Comparison of ENCODE assay signal across 8 cellular contexts in genomic region chr22:20238567-20239062, GRCh38. TPM values are rescaled to one million over a fixed set of nuclear protein-coding genes. Genes with fewer than 3 reads are reported as not detected.
DNase-seq lines count a peak whose midpoint lies in the region; ATAC-seq, FAIRE-seq and TF ChIP-seq lines count a peak whose summit lies in the region.

No MANE protein-coding gene starts in this region.

- H3K4me1 ChIP-seq in cardiac muscle cell (ENCODE audit: low read depth): peaks cover 13% of the 10 kb centered on the region

- TF ChIP-seq POLR2A in H54 (IDR thresholded peaks at IDR 0.05; ENCODE audit: low read depth, low read length): no peak

- H3K27me3 ChIP-seq in cardiac muscle cell: no peaks in the 10 kb centered on the region

- no peaks in the 10 kb centered on the region for H3K9me3 Mint-ChIP-seq in activated T-helper 17 cell treated with anti-CD3 and anti-CD28 coated beads, Interleukin-2, amount 50 U/mL, for 72 hours

- H3K36me3 Mint-ChIP-seq in activated T-helper 17 cell treated with anti-CD3 and anti-CD28 coated beads, Interleukin-2, amount 50 U/mL, for 72 hours (ENCODE audit: low read depth): no peaks in the 10 kb centered on the region

- peak; percentile 71 for ATAC-seq in activated T-helper 17 cell treated with anti-CD3 and anti-CD28 coated beads, Interleukin-2, amount 50 U/mL, for 72 hours (replicated peaks)

- no peak for FAIRE-seq in H54 (lab: Jason Lieb, UNC)

- H3K9me3 ChIP-seq in cardiac muscle cell (ENCODE audit: low read depth): no peaks in the 10 kb centered on the region

- H3K4me3 Mint-ChIP-seq in activated T-helper 17 cell treated with anti-CD3 and anti-CD28 coated beads, Interleukin-2, amount 50 U/mL, for 72 hours: peak overlapping the region; percentile 4

- peaks cover 8% of the 10 kb centered on the region for H3K4me1 Mint-ChIP-seq in activated T-helper 17 cell treated with anti-CD3 and anti-CD28 coated beads, Interleukin-2, amount 50 U/mL, for 72 hours

- H3K27me3 Mint-ChIP-seq in activated T-helper 17 cell treated with anti-CD3 and anti-CD28 coated beads, Interleukin-2, amount 50 U/mL, for 72 hours: no peaks in the 10 kb centered on the region

- no peak overlapping the region for H3K27ac ChIP-seq in cardiac muscle cell

- no peak overlapping the region for H3K4me3 ChIP-seq in cardiac muscle cell

- no peak overlapping the region for H3K27ac Mint-ChIP-seq in activated T-helper 17 cell treated with anti-CD3 and anti-CD28 coated beads, Interleukin-2, amount 50 U/mL, for 72 hours

- TF ChIP-seq CTCF in cardiac muscle cell (IDR thresholded peaks at IDR 0.05; ENCODE audit: low read depth, low read length): peak; percentile 39

- H3K36me3 ChIP-seq in cardiac muscle cell: no peaks in the 10 kb centered on the region

- DNase-seq in DMS 273 (lab: John Stamatoyannopoulos, UW; ENCODE audit: unreplicated experiment): peak; percentile 87
- DNase-seq in H54 (ENCODE audit: insufficient read length, low spot score): peak; percentile 40
- DNase-seq in NCI-H82 treated with DMSO at 0.1 percent for 48 hours (lab: John Stamatoyannopoulos, UW; ENCODE audit: unreplicated experiment): peak; percentile 46
- peak in 1 of 2 donors; percentile 67 for DNase-seq in cardiac muscle cell (ENCODE audit: low read depth in 1 of 2, low spot score in 1 of 2)
- peak; percentile 73 for DNase-seq in stimulated activated CD4-positive, alpha-beta T cell treated with anti-CD3 and anti-CD28 coated beads, Interleukin-15, amount 100 ng/mL, for 24 hours
- DNase-seq in amniotic stem cell (lab: John Stamatoyannopoulos, UW): no peak
- no peak for DNase-seq in medulla oblongata (ENCODE audit: extremely low spot score)

RNA-seq across cellular contexts. Expression of gene RTN4R, which starts 29.5 kb away (rescaled TPM):
- total RNA-seq in activated T-helper 17 cell treated with anti-CD3 and anti-CD28 coated beads, Interleukin-2, amount 50 U/mL, for 72 hours: 1 to 10 TPM; 1.4 to 2.6 TPM
- total RNA-seq in cardiac muscle cell: 5.3 and 9.8 TPM in 2 replicates
- 5.2 and 7.4 TPM in 2 replicates for polyA plus RNA-seq in cardiac muscle cell

Comparison
In these comparisons a context has a peak if more than half of its experiments do, and no peak if none do; other contexts are left out.
1. DNase-seq: peak in DMS 273 (single experiment), H54 (single experiment), NCI-H82 treated with DMSO at 0.1 percent for 48 hours (single experiment) and stimulated activated CD4-positive, alpha-beta T cell treated with anti-CD3 and anti-CD28 coated beads, Interleukin-15, amount 100 ng/mL, for 24 hours (single experiment); none in amniotic stem cell (single experiment) and medulla oblongata (single experiment).